In the genomic region with DNA sequence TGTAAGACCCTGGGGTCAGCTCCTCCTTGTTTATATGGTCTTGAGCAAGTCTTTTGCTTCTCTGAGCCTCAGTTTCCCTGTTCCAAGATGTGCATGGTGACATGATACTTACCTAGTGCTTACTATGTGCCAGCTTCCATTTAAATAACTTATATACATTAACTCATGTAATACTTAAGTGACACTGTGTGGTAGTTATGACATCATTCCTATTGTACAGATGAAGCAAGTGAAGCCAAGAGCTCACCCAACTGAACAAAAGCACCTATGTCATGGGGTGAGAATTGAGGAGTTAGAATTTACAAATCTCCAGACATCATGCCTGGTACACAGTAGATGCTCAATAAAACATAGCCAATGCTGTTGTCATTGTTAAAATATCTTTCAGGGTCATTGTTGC, we compare ENCODE assay signal across 35 cellular contexts. TPM values are rescaled to one million over a fixed set of nuclear protein-coding genes. Genes with fewer than 3 reads are reported as not detected.
"Had no signal": no experiment of that assay in that cellular context is flagged by ENCODE, and none has a peak within 500 bp of the region (broad histone marks: within the 10 kb centered on the region; RNA-seq: fewer than 3 reads in every experiment).

No MANE protein-coding gene starts in this region.

- H3K9me3 ChIP-seq: adrenal gland, body of pancreas had no signal

- H3K27ac ChIP-seq: adrenal gland, ascending aorta, body of pancreas, brain microvascular endothelial cell, breast epithelium, cardiac muscle cell had no signal

- FAIRE-seq: astrocyte, bronchial epithelial cell had no signal

- H3K4me3 ChIP-seq: adrenal gland, ascending aorta, body of pancreas, breast epithelium, cardiac muscle cell had no signal

- H3K27me3 ChIP-seq: adrenal gland, ascending aorta, body of pancreas, brain microvascular endothelial cell, breast epithelium, cardiac muscle cell had no signal

- H3K36me3 ChIP-seq: adrenal gland, ascending aorta, brain microvascular endothelial cell, breast epithelium, cardiac muscle cell had no signal

- ATAC-seq: activated naive CD4-positive, alpha-beta T cell treated with anti-CD3 and anti-CD28 coated beads, Interleukin-2, amount 50 U/mL, for 72 hours; activated naive CD8-positive, alpha-beta T cell treated with anti-CD3 and anti-CD28 coated beads, Interleukin-2, amount 50 U/mL, for 24 hours; activated T-cell treated with anti-CD3 and anti-CD28 coated beads, Interleukin-2, amount 50 U/mL, for 4 hours; activated T-cell treated with anti-CD3 and anti-CD28 coated beads, Interleukin-2, amount 50 U/mL, for 72 hours; activated T-helper 17 cell treated with anti-CD3 and anti-CD28 coated beads, Interleukin-2, amount 50 U/mL, for 72 hours; body of pancreas had no signal

- H3K4me1 ChIP-seq: adrenal gland, ascending aorta, body of pancreas, breast epithelium had no signal

- DNase-seq: activated effector memory CD4-positive, alpha-beta T cell treated with anti-CD3 and anti-CD28 coated beads, Interleukin-2, amount 50 U/mL, for 16 hours; activated effector memory CD4-positive, alpha-beta T cell treated with Interleukin-2 at 50 U/mL for 16 hours; activated gamma-delta T cell; activated gamma-delta T cell treated with Interleukin-2 at 50 U/mL for 16 hours; activated naive CD4-positive, alpha-beta T cell; activated naive CD4-positive, alpha-beta T cell treated with anti-CD3 and anti-CD28 coated beads for 36 hours; activated naive CD4-positive, alpha-beta T cell treated with anti-CD3 and anti-CD28 coated beads, Interleukin-2, amount 10 ng/mL, durations not matched to agents 7 days and 5 days; activated naive CD4-positive, alpha-beta T cell treated with anti-CD3 and anti-CD28 coated beads, Interleukin-2, amount 50 U/mL, for 16 hours; activated naive CD4-positive, alpha-beta T cell treated with Interleukin-2 at 50 U/mL for 16 hours; activated naive CD8-positive, alpha-beta T cell treated with anti-CD3 and anti-CD28 coated beads for 36 hours; activated naive CD8-positive, alpha-beta T cell treated with anti-CD3 and anti-CD28 coated beads, Interleukin-2, amount 10 ng/mL, durations not matched to agents 7 days and 5 days; activated naive CD8-positive, alpha-beta T cell treated with anti-CD3 and anti-CD28 coated beads, Interleukin-2, amount 50 U/mL, for 24 hours; activated T-cell treated with anti-CD3 and anti-CD28 coated beads, Interleukin-2, amount 50 U/mL, for 24 hours; activated T-cell treated with anti-CD3 and anti-CD28 coated beads, Interleukin-2, amount 50 U/mL, for 4 hours; activated T-cell treated with anti-CD3 and anti-CD28 coated beads, Interleukin-2, amount 50 U/mL, for 48 hours; activated T-cell treated with anti-CD3 and anti-CD28 coated beads, Interleukin-2, amount 50 U/mL, for 72 hours; adrenal gland; amniotic stem cell; amygdala; anterior cingulate cortex; aorta; body of pancreas; brain microvascular endothelial cell; caudate nucleus; central memory CD4-positive, alpha-beta T cell; cerebellar nuclear complex had no signal

RNA-seq across cellular contexts. Expression of gene CMKLR1, which starts 41.3 kb away (rescaled TPM):
- total RNA-seq: activated naive CD4-positive, alpha-beta T cell treated with anti-CD3 and anti-CD28 coated beads for 36 hours; activated naive CD4-positive, alpha-beta T cell treated with anti-CD3 and anti-CD28 coated beads, Interleukin-2, amount 50 U/mL, for 72 hours; activated naive CD8-positive, alpha-beta T cell treated with anti-CD3 and anti-CD28 coated beads for 36 hours; activated T-cell treated with anti-CD3 and anti-CD28 coated beads, Interleukin-2, amount 50 U/mL, for 72 hours; activated T-helper 1 cell treated with anti-CD3 and anti-CD28 coated beads, Interleukin-12 subunit alpha, Interleukin-12 subunit beta, Interleukin-2, Interleukin-4 antibody, amounts not matched to agents 30 ng/mL and 10 ng/mL and 1 ng/mL, durations not matched to agents 14 hours and 24 hours and 36 hours; activated T-helper 17 cell treated with anti-CD3 and anti-CD28 coated beads, Interleukin-2, amount 50 U/mL, for 72 hours; activated T-helper 2 cell treated with anti-CD3 and anti-CD28 coated beads, Interferon-gamma antibody, Interleukin-2, Interleukin-4, amounts not matched to agents 10 μg/mL and 5 μg/mL and 100 μg/mL, durations not matched to agents 14 hours and 24 hours and 36 hours; bronchial epithelial cell; cardiac muscle cell had no signal
